ENCODE assay signal across 32 cellular contexts in the genomic region with DNA sequence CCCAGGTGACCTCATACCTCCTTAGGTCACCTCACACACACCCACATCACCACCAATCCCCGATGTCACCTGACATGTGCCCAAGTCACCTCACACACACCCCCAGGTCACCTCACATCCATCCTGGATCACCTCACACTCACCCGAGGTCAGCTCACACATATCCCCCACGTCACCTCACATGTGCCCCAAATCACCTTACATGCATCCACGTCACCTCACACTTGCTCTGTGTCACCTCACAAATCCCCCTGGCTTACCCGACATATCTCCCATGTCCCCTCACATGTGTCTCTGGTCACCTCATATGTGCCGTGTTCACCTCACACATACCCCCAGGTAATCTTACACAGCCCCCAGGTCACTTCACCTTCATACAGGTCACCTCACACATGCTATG.
"Had no signal": no experiment of that assay in that cellular context is flagged by ENCODE, and none has a peak within 500 bp of the region (broad histone marks: within the 10 kb centered on the region; RNA-seq: fewer than 3 reads in every experiment).

No MANE protein-coding gene starts in this region.

- H3K4me3 ChIP-seq: ascending aorta, MG63, SJSA1 had no signal

- ATAC-seq: activated CD8-positive, alpha-beta memory T cell treated with anti-CD3 and anti-CD28 coated beads, Interleukin-2, amount 10 ng/mL, durations not matched to agents 7 days and 5 days; Panc1; T-cell had no signal

- H3K36me3 Mint-ChIP-seq: activated CD8-positive, alpha-beta memory T cell treated with anti-CD3 and anti-CD28 coated beads, Interleukin-2, amount 10 ng/mL, durations not matched to agents 7 days and 5 days; activated naive CD8-positive, alpha-beta T cell treated with anti-CD3 and anti-CD28 coated beads, Interleukin-2, amount 10 ng/mL, durations not matched to agents 7 days and 5 days; T-cell had no signal

- H3K36me3 ChIP-seq: ascending aorta, MG63, SJSA1, WERI-Rb-1 had no signal

- H3K27ac Mint-ChIP-seq: activated CD4-positive, alpha-beta memory T cell treated with anti-CD3 and anti-CD28 coated beads, Interleukin-2, amount 10 ng/mL, durations not matched to agents 7 days and 5 days; activated CD8-positive, alpha-beta memory T cell treated with anti-CD3 and anti-CD28 coated beads, Interleukin-2, amount 10 ng/mL, durations not matched to agents 7 days and 5 days; activated naive CD4-positive, alpha-beta T cell treated with anti-CD3 and anti-CD28 coated beads, Interleukin-2, amount 50 U/mL, for 24 hours; activated naive CD8-positive, alpha-beta T cell treated with anti-CD3 and anti-CD28 coated beads, Interleukin-2, amount 10 ng/mL, durations not matched to agents 7 days and 5 days; T-cell had no signal

- DNase-seq: activated CD4-positive, alpha-beta memory T cell treated with anti-CD3 and anti-CD28 coated beads, Interleukin-2, amount 10 ng/mL, durations not matched to agents 7 days and 5 days; activated CD4-positive, alpha-beta T cell treated with anti-CD3 and anti-CD28 coated beads for 1 hour; activated CD4-positive, alpha-beta T cell treated with anti-CD3 and anti-CD28 coated beads for 48 hours; activated CD4-positive, CD25-positive, alpha-beta regulatory T cell; activated CD8-positive, alpha-beta memory T cell treated with anti-CD3 and anti-CD28 coated beads for 24 hours; activated CD8-positive, alpha-beta memory T cell treated with anti-CD3 and anti-CD28 coated beads, Interleukin-2, amount 10 ng/mL, durations not matched to agents 7 days and 5 days; activated CD8-positive, alpha-beta memory T cell treated with anti-CD3 and anti-CD28 coated beads, Interleukin-2, amount 50 U/mL, for 48 hours; activated gamma-delta T cell; activated naive CD4-positive, alpha-beta T cell treated with Interleukin-2 at 50 U/mL for 16 hours; activated naive CD8-positive, alpha-beta T cell treated with anti-CD3 and anti-CD28 coated beads, Interleukin-2, amount 10 ng/mL, durations not matched to agents 7 days and 5 days; activated T-cell treated with anti-CD3 and anti-CD28 coated beads, Interleukin-2, amount 50 U/mL, for 48 hours; amygdala; Kasumi-1; MG63; NCI-H1048; NCI-H1105 treated with DMSO at 0.1 percent for 48 hours; NCI-H1436; NCI-H1694; NCI-H1930; NCI-H2081 treated with DMSO at 0.1 percent for 48 hours; NCI-H226; NCI-H446 treated with DMSO at 0.1 percent for 48 hours; NCI-H524 treated with DMSO at 0.1 percent for 48 hours; SHP77; SK-N-SH; T-cell; T1000; WERI-Rb-1 had no signal

- H3K27ac ChIP-seq: ascending aorta, SJSA1, WERI-Rb-1 had no signal

- H3K4me2 ChIP-seq: SK-N-SH had no signal

- H3K9me3 Mint-ChIP-seq: activated CD4-positive, alpha-beta memory T cell treated with anti-CD3 and anti-CD28 coated beads, Interleukin-2, amount 10 ng/mL, durations not matched to agents 7 days and 5 days; activated naive CD4-positive, alpha-beta T cell treated with anti-CD3 and anti-CD28 coated beads, Interleukin-2, amount 50 U/mL, for 24 hours; activated naive CD8-positive, alpha-beta T cell treated with anti-CD3 and anti-CD28 coated beads, Interleukin-2, amount 10 ng/mL, durations not matched to agents 7 days and 5 days had no signal

- H3K4me3 Mint-ChIP-seq: activated CD4-positive, alpha-beta memory T cell treated with anti-CD3 and anti-CD28 coated beads, Interleukin-2, amount 10 ng/mL, durations not matched to agents 7 days and 5 days; activated CD8-positive, alpha-beta memory T cell treated with anti-CD3 and anti-CD28 coated beads, Interleukin-2, amount 10 ng/mL, durations not matched to agents 7 days and 5 days; activated naive CD4-positive, alpha-beta T cell treated with anti-CD3 and anti-CD28 coated beads, Interleukin-2, amount 50 U/mL, for 24 hours; activated naive CD8-positive, alpha-beta T cell treated with anti-CD3 and anti-CD28 coated beads, Interleukin-2, amount 10 ng/mL, durations not matched to agents 7 days and 5 days; T-cell had no signal

- H3K9me3 ChIP-seq: ascending aorta, MG63, SJSA1, SK-N-SH had no signal

- H3K9ac ChIP-seq: SK-N-SH had no signal

- H3K4me1 ChIP-seq: ascending aorta, SJSA1 had no signal

- H3K27me3 ChIP-seq: ascending aorta, MG63, SJSA1 had no signal
